ENCODE assay signal across 33 cellular contexts in the genomic region with DNA sequence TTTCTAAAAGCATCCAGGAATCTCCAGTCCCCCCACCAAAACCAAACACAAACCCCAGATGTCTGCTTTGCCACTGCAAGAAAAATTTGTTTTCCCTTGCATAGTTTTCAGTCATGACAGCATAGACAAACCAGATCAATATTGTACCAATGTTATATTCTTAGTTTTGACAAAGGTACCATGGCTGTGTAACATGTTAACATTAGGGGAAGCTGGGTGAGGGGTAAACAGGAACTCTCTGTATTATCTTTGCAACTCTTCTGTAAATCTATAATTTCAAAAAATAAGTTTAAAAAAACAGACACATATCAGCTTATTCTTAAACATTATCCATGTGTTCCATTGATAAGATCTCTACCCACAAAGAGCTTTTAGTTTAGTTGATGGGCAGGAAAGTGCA.
"Had no signal": no experiment of that assay in that cellular context is flagged by ENCODE, and none has a peak within 500 bp of the region (broad histone marks: within the 10 kb centered on the region; RNA-seq: fewer than 3 reads in every experiment).

No MANE protein-coding gene starts in this region.

- H3K27me3 Mint-ChIP-seq: activated B cell treated with CpG ODN at 0.5 μM for 24 hours; activated CD4-positive, alpha-beta memory T cell treated with anti-CD3 and anti-CD28 coated beads for 36 hours; activated CD4-positive, alpha-beta T cell treated with anti-CD3 and anti-CD28 coated beads, Interleukin-2, amount 10 ng/mL, durations not matched to agents 24 days and 14 days; activated CD8-positive, alpha-beta T cell treated with anti-CD3 and anti-CD28 coated beads for 36 hours; activated naive CD4-positive, alpha-beta T cell treated with anti-CD3 and anti-CD28 coated beads, Interleukin-2, amount 10 ng/mL, durations not matched to agents 7 days and 5 days; activated naive CD4-positive, alpha-beta T cell treated with anti-CD3 and anti-CD28 coated beads, Interleukin-2, amount 50 U/mL, for 24 hours; activated naive CD8-positive, alpha-beta T cell treated with anti-CD3 and anti-CD28 coated beads for 36 hours; activated T-helper 17 cell treated with anti-CD3 and anti-CD28 coated beads, Interleukin-2, amount 50 U/mL, for 72 hours had no signal

- H3K4me1 Mint-ChIP-seq: activated B cell treated with CpG ODN at 0.5 μM for 24 hours; activated naive CD4-positive, alpha-beta T cell treated with anti-CD3 and anti-CD28 coated beads, Interleukin-2, amount 10 ng/mL, durations not matched to agents 7 days and 5 days; activated naive CD4-positive, alpha-beta T cell treated with anti-CD3 and anti-CD28 coated beads, Interleukin-2, amount 50 U/mL, for 24 hours; activated naive CD8-positive, alpha-beta T cell treated with anti-CD3 and anti-CD28 coated beads for 36 hours; activated T-helper 17 cell treated with anti-CD3 and anti-CD28 coated beads, Interleukin-2, amount 50 U/mL, for 72 hours had no signal

- H3K27me3 ChIP-seq: adrenal gland, body of pancreas, brain microvascular endothelial cell, breast epithelium had no signal

- H3K36me3 ChIP-seq: adrenal gland, brain microvascular endothelial cell had no signal

- H3K4me3 Mint-ChIP-seq: activated B cell treated with CpG ODN at 0.5 μM for 24 hours; activated CD4-positive, alpha-beta memory T cell treated with anti-CD3 and anti-CD28 coated beads for 36 hours; activated CD4-positive, alpha-beta T cell treated with anti-CD3 and anti-CD28 coated beads, Interleukin-2, amount 10 ng/mL, durations not matched to agents 24 days and 14 days; activated CD8-positive, alpha-beta T cell treated with anti-CD3 and anti-CD28 coated beads for 36 hours; activated naive CD4-positive, alpha-beta T cell treated with anti-CD3 and anti-CD28 coated beads, Interleukin-2, amount 10 ng/mL, durations not matched to agents 7 days and 5 days; activated naive CD4-positive, alpha-beta T cell treated with anti-CD3 and anti-CD28 coated beads, Interleukin-2, amount 50 U/mL, for 24 hours; activated naive CD8-positive, alpha-beta T cell treated with anti-CD3 and anti-CD28 coated beads for 36 hours; activated T-cell treated with anti-CD3 and anti-CD28 coated beads, Interleukin-2, amount 50 U/mL, for 4 hours; activated T-cell treated with anti-CD3 and anti-CD28 coated beads, Interleukin-2, amount 50 U/mL, for 72 hours; activated T-helper 1 cell treated with anti-CD3 and anti-CD28 coated beads, Interleukin-12 subunit alpha, Interleukin-12 subunit beta, Interleukin-2, Interleukin-4 antibody, amounts not matched to agents 30 ng/mL and 10 ng/mL and 1 ng/mL, durations not matched to agents 14 hours and 24 hours and 36 hours; activated T-helper 17 cell treated with anti-CD3 and anti-CD28 coated beads, Interleukin-2, amount 50 U/mL, for 72 hours; T-helper 1 cell treated with Interleukin-12 subunit alpha and Interleukin-12 subunit beta and Interleukin-4 antibody, amounts not matched to agents 30 μg/mL and 1 μg/mL, for 36 hours; T-helper 2 cell treated with Interferon-gamma antibody and Interleukin-4, amounts not matched to agents 5 μg/mL and 100 μg/mL, for 36 hours had no signal

- H3K27ac Mint-ChIP-seq: activated B cell treated with CpG ODN at 0.5 μM for 24 hours; activated CD4-positive, alpha-beta memory T cell treated with anti-CD3 and anti-CD28 coated beads for 36 hours; activated CD4-positive, alpha-beta T cell treated with anti-CD3 and anti-CD28 coated beads, Interleukin-2, amount 10 ng/mL, durations not matched to agents 24 days and 14 days; activated CD8-positive, alpha-beta T cell treated with anti-CD3 and anti-CD28 coated beads for 36 hours; activated naive CD4-positive, alpha-beta T cell treated with anti-CD3 and anti-CD28 coated beads, Interleukin-2, amount 10 ng/mL, durations not matched to agents 7 days and 5 days; activated naive CD4-positive, alpha-beta T cell treated with anti-CD3 and anti-CD28 coated beads, Interleukin-2, amount 50 U/mL, for 24 hours; activated naive CD8-positive, alpha-beta T cell treated with anti-CD3 and anti-CD28 coated beads for 36 hours; activated T-cell treated with anti-CD3 and anti-CD28 coated beads, Interleukin-2, amount 50 U/mL, for 72 hours; activated T-helper 1 cell treated with anti-CD3 and anti-CD28 coated beads, Interleukin-12 subunit alpha, Interleukin-12 subunit beta, Interleukin-2, Interleukin-4 antibody, amounts not matched to agents 30 ng/mL and 10 ng/mL and 1 ng/mL, durations not matched to agents 14 hours and 24 hours and 36 hours; activated T-helper 17 cell treated with anti-CD3 and anti-CD28 coated beads, Interleukin-2, amount 50 U/mL, for 72 hours; T-helper 1 cell treated with Interleukin-12 subunit alpha and Interleukin-12 subunit beta and Interleukin-4 antibody, amounts not matched to agents 30 μg/mL and 1 μg/mL, for 36 hours; T-helper 2 cell treated with Interferon-gamma antibody and Interleukin-4, amounts not matched to agents 5 μg/mL and 100 μg/mL, for 36 hours had no signal

- ATAC-seq: activated CD8-positive, alpha-beta T cell treated with anti-CD3 and anti-CD28 coated beads for 36 hours; activated T-cell treated with anti-CD3 and anti-CD28 coated beads, Interleukin-2, amount 50 U/mL, for 4 hours; activated T-cell treated with anti-CD3 and anti-CD28 coated beads, Interleukin-2, amount 50 U/mL, for 72 hours; activated T-helper 17 cell treated with anti-CD3 and anti-CD28 coated beads, Interleukin-2, amount 50 U/mL, for 72 hours; body of pancreas had no signal

- H3K9me3 ChIP-seq: adrenal gland, body of pancreas, breast epithelium had no signal

- H3K9me3 Mint-ChIP-seq: activated CD4-positive, alpha-beta memory T cell treated with anti-CD3 and anti-CD28 coated beads for 36 hours; activated CD4-positive, alpha-beta T cell treated with anti-CD3 and anti-CD28 coated beads, Interleukin-2, amount 10 ng/mL, durations not matched to agents 24 days and 14 days; activated CD8-positive, alpha-beta T cell treated with anti-CD3 and anti-CD28 coated beads for 36 hours; activated naive CD4-positive, alpha-beta T cell treated with anti-CD3 and anti-CD28 coated beads, Interleukin-2, amount 10 ng/mL, durations not matched to agents 7 days and 5 days; activated naive CD4-positive, alpha-beta T cell treated with anti-CD3 and anti-CD28 coated beads, Interleukin-2, amount 50 U/mL, for 24 hours; activated naive CD8-positive, alpha-beta T cell treated with anti-CD3 and anti-CD28 coated beads for 36 hours; activated T-cell treated with anti-CD3 and anti-CD28 coated beads, Interleukin-2, amount 50 U/mL, for 4 hours; activated T-cell treated with anti-CD3 and anti-CD28 coated beads, Interleukin-2, amount 50 U/mL, for 72 hours; activated T-helper 1 cell treated with anti-CD3 and anti-CD28 coated beads, Interleukin-12 subunit alpha, Interleukin-12 subunit beta, Interleukin-2, Interleukin-4 antibody, amounts not matched to agents 30 ng/mL and 10 ng/mL and 1 ng/mL, durations not matched to agents 14 hours and 24 hours and 36 hours; activated T-helper 17 cell treated with anti-CD3 and anti-CD28 coated beads, Interleukin-2, amount 50 U/mL, for 72 hours; T-helper 1 cell treated with Interleukin-12 subunit alpha and Interleukin-12 subunit beta and Interleukin-4 antibody, amounts not matched to agents 30 μg/mL and 1 μg/mL, for 36 hours; T-helper 2 cell treated with Interferon-gamma antibody and Interleukin-4, amounts not matched to agents 5 μg/mL and 100 μg/mL, for 36 hours had no signal

- H3K4me3 ChIP-seq: adrenal gland, body of pancreas, breast epithelium had no signal

- DNase-seq: activated B cell treated with CpG ODN at 0.5 μM for 24 hours; activated CD4-positive, alpha-beta memory T cell treated with anti-CD3 and anti-CD28 coated beads for 36 hours; activated CD4-positive, alpha-beta T cell treated with anti-CD3 and anti-CD28 coated beads for 4 hours; activated CD4-positive, alpha-beta T cell treated with anti-CD3 and anti-CD28 coated beads, Interleukin-2, amount 10 ng/mL, durations not matched to agents 24 days and 14 days; activated CD4-positive, alpha-beta T cell treated with anti-CD3 and anti-CD28 coated beads, Interleukin-2, amount 50 U/mL, for 1 hour; activated CD4-positive, alpha-beta T cell treated with anti-CD3 and anti-CD28 coated beads, Interleukin-2, amount 50 U/mL, for 4 hours; activated CD4-positive, CD25-positive, alpha-beta regulatory T cell treated with anti-CD3 and anti-CD28 coated beads, Interleukin-2, amount 50 U/mL, for 72 hours; activated CD8-positive, alpha-beta memory T cell treated with anti-CD3 and anti-CD28 coated beads, Interleukin-2, amount 50 U/mL, for 4 hours; activated CD8-positive, alpha-beta T cell treated with anti-CD3 and anti-CD28 coated beads for 36 hours; activated gamma-delta T cell treated with Interleukin-2 at 50 U/mL for 16 hours; activated naive CD4-positive, alpha-beta T cell treated with anti-CD3 and anti-CD28 coated beads, Interleukin-2, amount 10 ng/mL, durations not matched to agents 7 days and 5 days; activated naive CD4-positive, alpha-beta T cell treated with Interleukin-2 at 50 U/mL for 16 hours; activated naive CD8-positive, alpha-beta T cell treated with anti-CD3 and anti-CD28 coated beads for 36 hours; activated T-cell treated with anti-CD3 and anti-CD28 coated beads for 4 hours; activated T-cell treated with anti-CD3 and anti-CD28 coated beads, Interleukin-2, amount 50 U/mL, for 1 hour; activated T-cell treated with anti-CD3 and anti-CD28 coated beads, Interleukin-2, amount 50 U/mL, for 4 hours; activated T-cell treated with anti-CD3 and anti-CD28 coated beads, Interleukin-2, amount 50 U/mL, for 72 hours; adrenal gland; amniotic stem cell; aorta; body of pancreas; brain microvascular endothelial cell; central memory CD4-positive, alpha-beta T cell; T-helper 1 cell; T-helper 2 cell; T-helper 9 cell had no signal

- H3K4me1 ChIP-seq: adrenal gland, body of pancreas, breast epithelium had no signal

- H3K27ac ChIP-seq: adrenal gland, body of pancreas, brain microvascular endothelial cell, breast epithelium, VCaP had no signal
